1 cellular context compared by ENCODE assay signal in genomic region chr6:169710009-169710408, GRCh38.
A peak's percentile ranks its signal among the peaks of the same experiment; 100 is the strongest.
TF ChIP-seq lines count a peak whose summit lies in the region.

No MANE protein-coding gene starts in this region.

TF ChIP-seq in IMR-90, 13 proteins besides CTCF, POLR2A, EP300 and RAD21:
- TF ChIP-seq MAFK (IDR thresholded peaks at IDR 0.05; ENCODE audit: low read depth, low read length) = 0 out of 2 replicates have a peak, but pooled peaks have one; percentile 5
- TF ChIP-seq BHLHE40 (IDR thresholded peaks at IDR 0.05; ENCODE audit: low read depth, low read length) = no peak
- no peak for TF ChIP-seq CEBPB (IDR thresholded peaks at IDR 0.05; ENCODE audit: low read depth, low read length)
- TF ChIP-seq USF2 (IDR thresholded peaks at IDR 0.05; ENCODE audit: low read depth, low read length) = no peak
- TF ChIP-seq FOS (IDR thresholded peaks at IDR 0.05; ENCODE audit: low read depth, low read length) = no peak
- TF ChIP-seq RFX5 (IDR thresholded peaks at IDR 0.05; ENCODE audit: low read depth, low read length) = no peak
- TF ChIP-seq MXI1 (IDR thresholded peaks at IDR 0.05; ENCODE audit: borderline replicate concordance, low read depth, low read length) = no peak
- no peak for TF ChIP-seq RCOR1 (IDR thresholded peaks at IDR 0.05; ENCODE audit: insufficient replicate concordance, low read length)
- no peak for TF ChIP-seq SMC3 (IDR thresholded peaks at IDR 0.05; ENCODE audit: low read depth, low read length)
